Comparison of ENCODE assay signal across 30 cellular contexts in the genomic region with DNA sequence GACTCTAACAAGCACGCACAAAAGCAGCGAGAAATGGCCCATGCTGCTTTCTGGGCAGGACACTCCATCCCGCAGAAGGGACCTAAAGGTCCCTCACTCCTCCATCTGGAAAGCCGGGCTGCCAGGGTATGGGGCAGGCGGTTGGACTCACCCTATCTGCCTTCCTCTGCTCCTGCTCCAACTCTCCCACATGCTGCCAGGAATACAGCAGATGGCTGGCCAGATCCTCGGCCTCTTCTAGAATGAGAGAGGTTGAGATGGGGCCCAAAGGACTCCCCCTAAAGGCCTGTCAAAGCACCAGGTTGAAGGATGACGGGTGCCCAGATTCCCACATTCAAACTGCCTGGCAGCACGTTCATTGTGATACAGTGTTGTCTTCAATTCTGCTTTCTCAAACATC.
"Had no signal": no experiment of that assay in that cellular context is flagged by ENCODE, and none has a peak within 500 bp of the region (broad histone marks: within the 10 kb centered on the region; RNA-seq: fewer than 3 reads in every experiment).

No MANE protein-coding gene starts in this region.

- DNase-seq: activated B cell treated with CpG ODN at 0.5 μM for 24 hours; activated CD4-positive, alpha-beta T cell treated with anti-CD3 and anti-CD28 coated beads, Interleukin-2, amount 50 U/mL, for 1 hour; activated CD8-positive, alpha-beta memory T cell treated with anti-CD3 and anti-CD28 coated beads, Interleukin-2, amount 10 ng/mL, durations not matched to agents 7 days and 5 days; activated CD8-positive, alpha-beta T cell treated with anti-CD3 and anti-CD28 coated beads for 36 hours; activated effector memory CD4-positive, alpha-beta T cell treated with Interleukin-2 at 50 U/mL for 16 hours; activated naive CD4-positive, alpha-beta T cell treated with Interleukin-2 at 50 U/mL for 16 hours; activated naive CD8-positive, alpha-beta T cell treated with anti-CD3 and anti-CD28 coated beads for 36 hours; adrenal gland; aorta; effector CD8-positive, alpha-beta T cell; gastrocnemius medialis; glutamatergic neuron; left cardiac atrium; mammary epithelial cell; pancreas; stimulated activated CD4-positive, alpha-beta T cell treated with anti-CD3 and anti-CD28 coated beads, Interleukin-1b, Interleukin-23, amount 100 ng/mL, for 48 hours; stimulated activated CD4-positive, alpha-beta T cell treated with anti-CD3 and anti-CD28 coated beads, Interleukin-4, amount 100 ng/mL, for 4 hours; stimulated activated CD8-positive, alpha-beta memory T cell treated with anti-CD3 and anti-CD28 coated beads, Interleukin-4, amount 100 ng/mL, for 48 hours; stimulated activated naive CD8-positive, alpha-beta T cell treated with anti-CD3 and anti-CD28 coated beads, Interleukin-15, amount 100 ng/mL, for 72 hours; T-helper 2 cell had no signal

- H3K36me3 Mint-ChIP-seq: activated CD8-positive, alpha-beta memory T cell treated with anti-CD3 and anti-CD28 coated beads, Interleukin-2, amount 10 ng/mL, durations not matched to agents 7 days and 5 days; activated naive CD8-positive, alpha-beta T cell treated with anti-CD3 and anti-CD28 coated beads for 36 hours; brain; stimulated activated memory B cell treated with anti-CD40 and anti-IgM and Interleukin-4, amounts not matched to agents 10 μg/mL and 1 μg/mL and 100 μg/mL, for 72 hours; type B pancreatic cell had no signal

- H3K27ac Mint-ChIP-seq: activated B cell treated with CpG ODN at 0.5 μM for 24 hours; activated CD8-positive, alpha-beta memory T cell treated with anti-CD3 and anti-CD28 coated beads, Interleukin-2, amount 10 ng/mL, durations not matched to agents 7 days and 5 days; activated CD8-positive, alpha-beta T cell treated with anti-CD3 and anti-CD28 coated beads for 36 hours; activated naive CD8-positive, alpha-beta T cell treated with anti-CD3 and anti-CD28 coated beads for 36 hours; dendritic cell treated with granulocyte-macrophage colony-stimulating factor and Interleukin-4, amounts not matched to agents 40 ng/mL and 50 ng/mL, for 4 days; nephron; stimulated activated memory B cell treated with anti-CD40 and anti-IgM and Interleukin-4, amounts not matched to agents 10 μg/mL and 1 μg/mL and 100 μg/mL, for 72 hours; stimulated activated naive CD8-positive, alpha-beta T cell treated with anti-CD3 and anti-CD28 coated beads, Interleukin-15, amount 100 ng/mL, for 72 hours; type B pancreatic cell had no signal

- H3K4me3 Mint-ChIP-seq: activated B cell treated with CpG ODN at 0.5 μM for 24 hours; activated CD8-positive, alpha-beta memory T cell treated with anti-CD3 and anti-CD28 coated beads, Interleukin-2, amount 10 ng/mL, durations not matched to agents 7 days and 5 days; activated CD8-positive, alpha-beta T cell treated with anti-CD3 and anti-CD28 coated beads for 36 hours; activated naive CD8-positive, alpha-beta T cell treated with anti-CD3 and anti-CD28 coated beads for 36 hours; brain; dendritic cell treated with granulocyte-macrophage colony-stimulating factor and Interleukin-4, amounts not matched to agents 40 ng/mL and 50 ng/mL, for 4 days; nephron; stimulated activated memory B cell treated with anti-CD40 and anti-IgM and Interleukin-4, amounts not matched to agents 10 μg/mL and 1 μg/mL and 100 μg/mL, for 72 hours; stimulated activated naive CD8-positive, alpha-beta T cell treated with anti-CD3 and anti-CD28 coated beads, Interleukin-15, amount 100 ng/mL, for 72 hours; type B pancreatic cell had no signal

- H3K4me3 ChIP-seq: adrenal gland, cardiac muscle cell, gastrocnemius medialis, hepatocyte, pancreas, prostate gland, smooth muscle cell had no signal

- H3K27ac ChIP-seq: adrenal gland, cardiac muscle cell, gastrocnemius medialis, hepatocyte, neutrophil, pancreas, prostate gland had no signal

- H3K4me1 Mint-ChIP-seq: activated B cell treated with CpG ODN at 0.5 μM for 24 hours; activated CD8-positive, alpha-beta memory T cell treated with anti-CD3 and anti-CD28 coated beads, Interleukin-2, amount 10 ng/mL, durations not matched to agents 7 days and 5 days; stimulated activated memory B cell treated with anti-CD40 and anti-IgM and Interleukin-4, amounts not matched to agents 10 μg/mL and 1 μg/mL and 100 μg/mL, for 72 hours; stimulated activated naive CD8-positive, alpha-beta T cell treated with anti-CD3 and anti-CD28 coated beads, Interleukin-15, amount 100 ng/mL, for 72 hours had no signal

- ATAC-seq: activated CD8-positive, alpha-beta memory T cell treated with anti-CD3 and anti-CD28 coated beads, Interleukin-2, amount 10 ng/mL, durations not matched to agents 7 days and 5 days; activated CD8-positive, alpha-beta T cell treated with anti-CD3 and anti-CD28 coated beads for 36 hours; gastrocnemius medialis; left cardiac atrium; pancreas; stimulated activated memory B cell treated with anti-CD40 and anti-IgM and Interleukin-4, amounts not matched to agents 10 μg/mL and 1 μg/mL and 100 μg/mL, for 72 hours; stimulated activated naive CD8-positive, alpha-beta T cell treated with anti-CD3 and anti-CD28 coated beads, Interleukin-15, amount 100 ng/mL, for 72 hours had no signal

- H3K27me3 Mint-ChIP-seq: dendritic cell treated with granulocyte-macrophage colony-stimulating factor and Interleukin-4, amounts not matched to agents 40 ng/mL and 50 ng/mL, for 4 days had no signal

- H3K9me3 Mint-ChIP-seq: activated B cell treated with CpG ODN at 0.5 μM for 24 hours; activated CD8-positive, alpha-beta T cell treated with anti-CD3 and anti-CD28 coated beads for 36 hours; activated naive CD8-positive, alpha-beta T cell treated with anti-CD3 and anti-CD28 coated beads for 36 hours; dendritic cell treated with granulocyte-macrophage colony-stimulating factor and Interleukin-4, amounts not matched to agents 40 ng/mL and 50 ng/mL, for 4 days; stimulated activated memory B cell treated with anti-CD40 and anti-IgM and Interleukin-4, amounts not matched to agents 10 μg/mL and 1 μg/mL and 100 μg/mL, for 72 hours; stimulated activated naive CD8-positive, alpha-beta T cell treated with anti-CD3 and anti-CD28 coated beads, Interleukin-15, amount 100 ng/mL, for 72 hours; type B pancreatic cell had no signal
